Comparison of ENCODE assay signal across 8 cellular contexts in genomic region chr22:35150163-35151107, GRCh38.
DNase-seq lines count a peak whose midpoint lies in the region; ATAC-seq, FAIRE-seq and TF ChIP-seq lines count a peak whose summit lies in the region.

No MANE protein-coding gene starts in this region.

- 46 to 57% methylated on average over 23 of the region's 23 CpGs for WGBS in testis, 2 donors

- ATAC-seq in natural killer cell treated with Interleukin-12 subunit alpha and Interleukin-12 subunit beta and Interleukin-15 and Interleukin-18, amount 100 ng/mL, for 72 hours: peak; percentile 54 to 75
- ATAC-seq in GM18498 (IDR thresholded peaks at IDR 0.05; ENCODE audit: unreplicated experiment): no peak

- H3K4me1 ChIP-seq in testis: no peaks in the 10 kb centered on the region

- FAIRE-seq in GM19239 (lab: Jason Lieb, UNC): peak; percentile 93

- peaks cover 10% of the 10 kb centered on the region in 2 donors for H3K4me1 Mint-ChIP-seq in natural killer cell treated with Interleukin-12 subunit alpha and Interleukin-12 subunit beta and Interleukin-15 and Interleukin-18, amount 100 ng/mL, for 72 hours (ENCODE audit: low read depth in 2 of 2)

- H3K27me3 Mint-ChIP-seq in natural killer cell treated with Interleukin-12 subunit alpha and Interleukin-12 subunit beta and Interleukin-15 and Interleukin-18, amount 100 ng/mL, for 72 hours: peaks cover 22 to 26% of the 10 kb centered on the region in 2 donors

- no peak overlapping the region for H3K4me3 ChIP-seq in testis

- DNase-seq in Ammon's horn (ENCODE audit: low spot score) (peak; percentile 52), GM19239 (ENCODE audit: insufficient read length, low spot score) (no peak), NCI-H460 (ENCODE audit: extremely low read depth, low read depth) (peak; percentile 33), erythroblast (lab: John Stamatoyannopoulos, UW) (peak; percentile 53 to 72), testis (peak; percentile 85)
- DNase-seq in activated CD8-positive, alpha-beta memory T cell treated with anti-CD3 and anti-CD28 coated beads, Interleukin-2, amount 50 U/mL, for 24 hours (ENCODE audit: extremely low read depth): peak; percentile 23
- DNase-seq in natural killer cell treated with Interleukin-12 subunit alpha and Interleukin-12 subunit beta and Interleukin-15 and Interleukin-18, amount 100 ng/mL, for 72 hours (ENCODE audit: low spot score): no peak

- TF ChIP-seq POLR2A in erythroblast (IDR thresholded peaks at IDR 0.05; ENCODE audit: low read length) (no peak), testis (IDR thresholded peaks at IDR 0.05) (no peak)

- intact Hi-C loops in testis (cut with DNase I; ENCODE audit: low total_unique reads): no loop called here

- H3K9me3 ChIP-seq in testis: no peaks in the 10 kb centered on the region

- peak; percentile 51 to 87 (median 75) for TF ChIP-seq CTCF in testis (IDR thresholded peaks at IDR 0.05)

- H3K36me3 ChIP-seq in testis (ENCODE audit: low read depth, missing control alignments): no peaks in the 10 kb centered on the region

- no peak overlapping the region for H3K4me3 Mint-ChIP-seq in natural killer cell treated with Interleukin-12 subunit alpha and Interleukin-12 subunit beta and Interleukin-15 and Interleukin-18, amount 100 ng/mL, for 72 hours

- H3K27ac ChIP-seq in testis: no peak overlapping the region

- H3K27me3 ChIP-seq in testis: no peaks in the 10 kb centered on the region

- H3K27ac Mint-ChIP-seq in natural killer cell treated with Interleukin-12 subunit alpha and Interleukin-12 subunit beta and Interleukin-15 and Interleukin-18, amount 100 ng/mL, for 72 hours: no peak overlapping the region

- no peaks in the 10 kb centered on the region for H3K36me3 Mint-ChIP-seq in natural killer cell treated with Interleukin-12 subunit alpha and Interleukin-12 subunit beta and Interleukin-15 and Interleukin-18, amount 100 ng/mL, for 72 hours

- H3K9me3 Mint-ChIP-seq in natural killer cell treated with Interleukin-12 subunit alpha and Interleukin-12 subunit beta and Interleukin-15 and Interleukin-18, amount 100 ng/mL, for 72 hours: no peaks in the 10 kb centered on the region

Comparison
In these comparisons a context has a peak if more than half of its experiments do, and no peak if none do; other contexts are left out.
1. DNase-seq: peak in Ammon's horn (single experiment), NCI-H460 (single experiment), activated CD8-positive, alpha-beta memory T cell treated with anti-CD3 and anti-CD28 coated beads, Interleukin-2, amount 50 U/mL, for 24 hours (single experiment), erythroblast (2 of 2) and testis (single experiment); none in GM19239 (single experiment) and natural killer cell treated with Interleukin-12 subunit alpha and Interleukin-12 subunit beta and Interleukin-15 and Interleukin-18, amount 100 ng/mL, for 72 hours (single experiment).